In genomic region chr22:18970180-18970947, GRCh38 we compare ENCODE assay signal across 8 cellular contexts.
DNase-seq lines count a peak whose midpoint lies in the region; ATAC-seq and TF ChIP-seq lines count a peak whose summit lies in the region.

No MANE protein-coding gene starts in this region.

- peak; percentile 56 for ATAC-seq in memory B cell (ENCODE audit: low read depth)
- ATAC-seq in HG03139 (IDR thresholded peaks at IDR 0.05; ENCODE audit: unreplicated experiment) = no peak

- H3K27me3 Mint-ChIP-seq in memory B cell = peaks cover 9% of the 10 kb centered on the region

- H3K4me3 Mint-ChIP-seq in memory B cell = peak overlapping the region; percentile 8

- H3K27ac ChIP-seq in coronary artery = no peak overlapping the region

- DNase-seq in ELF-1 (ENCODE audit: low read depth, low spot score) = peak; percentile 38
- peak; percentile 11 for DNase-seq in NCI-H1105 (lab: John Stamatoyannopoulos, UW)
- no peak for DNase-seq in coronary artery (ENCODE audit: low spot score)
- DNase-seq in memory B cell (ENCODE audit: low spot score in 2 of 2) = peak in 1 of 2 donors; percentile 27
- DNase-seq in putamen (ENCODE audit: low spot score) = no peak
- no peak for DNase-seq in foreskin melanocyte
- no peak for DNase-seq in activated gamma-delta T cell (lab: John Stamatoyannopoulos, UW)

- H3K9me3 Mint-ChIP-seq in memory B cell = no peaks in the 10 kb centered on the region

- H3K36me3 Mint-ChIP-seq in memory B cell = no peaks in the 10 kb centered on the region

- no peaks in the 10 kb centered on the region for H3K4me1 Mint-ChIP-seq in memory B cell

- TF ChIP-seq CTCF in coronary artery (IDR thresholded peaks at IDR 0.05) = no peak

- H3K4me3 ChIP-seq in coronary artery = peak overlapping the region; percentile 69

- H3K27ac Mint-ChIP-seq in memory B cell = no peak overlapping the region

Comparison
In these comparisons a context has a peak if more than half of its experiments do, and no peak if none do; other contexts are left out.
1. DNase-seq: peak in ELF-1 (single experiment) and NCI-H1105 (single experiment); none in coronary artery (single experiment), putamen (single experiment), foreskin melanocyte (single experiment) and activated gamma-delta T cell (single experiment).